23 cellular contexts compared by ENCODE assay signal in genomic region chr6:144602523-144603180, GRCh38.
DNase-seq lines count a peak whose midpoint lies in the region; ATAC-seq, FAIRE-seq and TF ChIP-seq lines count a peak whose summit lies in the region.
"Had no signal": no experiment of that assay in that cellular context is flagged by ENCODE, and none has a peak within 500 bp of the region (broad histone marks: within the 10 kb centered on the region; RNA-seq: fewer than 3 reads in every experiment).

No MANE protein-coding gene starts in this region.

- H3K4me1 Mint-ChIP-seq in T-helper 17 cell (peaks cover 34% of the 10 kb centered on the region), astrocyte (ENCODE audit: low read depth, unreplicated experiment) (no peaks in the 10 kb centered on the region)
- peaks cover 70% of the 10 kb centered on the region for H3K4me1 Mint-ChIP-seq in stimulated activated naive CD8-positive, alpha-beta T cell treated with anti-CD3 and anti-CD28 coated beads, Interleukin-15, Interleukin-2, amounts not matched to agents 100 ng/mL and 50 ng/mL, for 24 hours (ENCODE audit: low read depth)

- no peak overlapping the region for H3K4me3 ChIP-seq in astrocyte (ENCODE audit: insufficient read depth, low read depth, low read length)
- H3K4me3 ChIP-seq: heart left ventricle had no signal

- H4K20me1 ChIP-seq in astrocyte (ENCODE audit: insufficient read depth, low read length), result no peaks in the 10 kb centered on the region

- H3K9me3 ChIP-seq in T-helper 17 cell (ENCODE audit: control insufficient read depth, low read length, poor library complexity, severe bottlenecking) (no peaks in the 10 kb centered on the region), astrocyte (ENCODE audit: insufficient read depth, low read depth, low read length) (peaks cover 3% of the 10 kb centered on the region)

- H3K4me2 ChIP-seq in astrocyte (ENCODE audit: low read length), result no peak overlapping the region

- DNase-seq in stimulated activated CD4-positive, alpha-beta T cell treated with anti-CD3 and anti-CD28 coated beads, Interleukin-1b, Interleukin-23, amount 100 ng/mL, for 48 hours, result peak; percentile 4
- DNase-seq in stimulated activated CD4-positive, alpha-beta T cell treated with anti-CD3 and anti-CD28 coated beads, Interleukin-4, amount 100 ng/mL, for 1 hour, result no peak
- DNase-seq in T-helper 17 cell, result no peak
- DNase-seq in astrocyte (ENCODE audit: low read depth), result peak; percentile 35
- no peak for DNase-seq in medulla oblongata (ENCODE audit: extremely low spot score)
- no peak for DNase-seq in HTR-8/SVneo (ENCODE audit: insufficient read length, low spot score)
- DNase-seq: activated effector memory CD4-positive, alpha-beta T cell treated with anti-CD3 and anti-CD28 coated beads, Interleukin-2, amount 50 U/mL, for 16 hours; H9; heart left ventricle; Karpas-422; NCI-H1048; NCI-H1930; NCI-H2227 treated with DMSO at 0.1 percent for 48 hours; NCI-H774; nucleus accumbens; Right ventricle myocardium superior; small intestine had no signal

- no peak for FAIRE-seq in astrocyte (lab: Jason Lieb, UNC)
- no peak for FAIRE-seq in HTR-8/SVneo (lab: Jason Lieb, UNC)
- FAIRE-seq: endothelial cell of umbilical vein, GM12892, small intestine had no signal

- H3K27ac Mint-ChIP-seq in T-helper 17 cell, result no peak overlapping the region
- H3K27ac Mint-ChIP-seq in astrocyte (ENCODE audit: unreplicated experiment), result no peak overlapping the region
- peak overlapping the region; percentile 56 for H3K27ac Mint-ChIP-seq in stimulated activated naive CD8-positive, alpha-beta T cell treated with anti-CD3 and anti-CD28 coated beads, Interleukin-15, Interleukin-2, amounts not matched to agents 100 ng/mL and 50 ng/mL, for 24 hours
- H3K27ac Mint-ChIP-seq: brain; dendritic cell treated with granulocyte-macrophage colony-stimulating factor and Interleukin-4, amounts not matched to agents 40 ng/mL and 50 ng/mL, for 4 days had no signal

- ATAC-seq in T-helper 17 cell (peak; percentile 66), esophagus mucosa (no peak)
- ATAC-seq: heart left ventricle had no signal

- no peaks in the 10 kb centered on the region for H3K4me1 ChIP-seq in astrocyte (ENCODE audit: insufficient read depth, low read length)

- H3K9me3 Mint-ChIP-seq in astrocyte (ENCODE audit: unreplicated experiment), result peaks cover 2% of the 10 kb centered on the region
- peaks cover 13% of the 10 kb centered on the region for H3K9me3 Mint-ChIP-seq in stimulated activated naive CD8-positive, alpha-beta T cell treated with anti-CD3 and anti-CD28 coated beads, Interleukin-15, Interleukin-2, amounts not matched to agents 100 ng/mL and 50 ng/mL, for 24 hours

- no peak overlapping the region for H3K4me3 Mint-ChIP-seq in T-helper 17 cell
- no peak overlapping the region for H3K4me3 Mint-ChIP-seq in astrocyte (ENCODE audit: unreplicated experiment)
- H3K4me3 Mint-ChIP-seq in stimulated activated naive CD8-positive, alpha-beta T cell treated with anti-CD3 and anti-CD28 coated beads, Interleukin-15, Interleukin-2, amounts not matched to agents 100 ng/mL and 50 ng/mL, for 24 hours, result no peak overlapping the region
- H3K4me3 Mint-ChIP-seq: brain; dendritic cell treated with granulocyte-macrophage colony-stimulating factor and Interleukin-4, amounts not matched to agents 40 ng/mL and 50 ng/mL, for 4 days; H9 had no signal

- H3K79me2 ChIP-seq in astrocyte (ENCODE audit: insufficient read depth, low read length), result no peaks in the 10 kb centered on the region

- no peaks in the 10 kb centered on the region for H3K27me3 ChIP-seq in astrocyte (ENCODE audit: insufficient read depth, low read length)
- H3K27me3 ChIP-seq: heart left ventricle had no signal

- no peak for TF ChIP-seq CTCF in astrocyte (IDR thresholded peaks at IDR 0.05; ENCODE audit: insufficient read depth, low read depth, low read length)

- H2AFZ ChIP-seq in astrocyte (ENCODE audit: low read depth, low read length), result no peak overlapping the region

- H3K27me3 Mint-ChIP-seq in T-helper 17 cell (no peaks in the 10 kb centered on the region), astrocyte (ENCODE audit: low read depth, unreplicated experiment) (no peaks in the 10 kb centered on the region)
- no peaks in the 10 kb centered on the region for H3K27me3 Mint-ChIP-seq in stimulated activated naive CD8-positive, alpha-beta T cell treated with anti-CD3 and anti-CD28 coated beads, Interleukin-15, Interleukin-2, amounts not matched to agents 100 ng/mL and 50 ng/mL, for 24 hours
- H3K27me3 Mint-ChIP-seq: brain; dendritic cell treated with granulocyte-macrophage colony-stimulating factor and Interleukin-4, amounts not matched to agents 40 ng/mL and 50 ng/mL, for 4 days had no signal

- H3K36me3 ChIP-seq in astrocyte (ENCODE audit: insufficient read depth, low read length), result no peaks in the 10 kb centered on the region

- H3K9ac ChIP-seq in astrocyte (ENCODE audit: low read length), result no peak overlapping the region

- H3K36me3 Mint-ChIP-seq in T-helper 17 cell (ENCODE audit: low read depth) (no peaks in the 10 kb centered on the region), astrocyte (ENCODE audit: low read depth, unreplicated experiment) (peaks cover 6% of the 10 kb centered on the region)
- H3K36me3 Mint-ChIP-seq in stimulated activated naive CD8-positive, alpha-beta T cell treated with anti-CD3 and anti-CD28 coated beads, Interleukin-15, Interleukin-2, amounts not matched to agents 100 ng/mL and 50 ng/mL, for 24 hours (ENCODE audit: low read depth), result peaks cover 22% of the 10 kb centered on the region

- no peak overlapping the region for H3K27ac ChIP-seq in astrocyte (ENCODE audit: low read depth, low read length)
- H3K27ac ChIP-seq: heart left ventricle had no signal

Comparison
In these comparisons a context has a peak if more than half of its experiments do, and no peak if none do; other contexts are left out.
1. DNase-seq: peak in stimulated activated CD4-positive, alpha-beta T cell treated with anti-CD3 and anti-CD28 coated beads, Interleukin-1b, Interleukin-23, amount 100 ng/mL, for 48 hours (single experiment) and astrocyte (single experiment); none in stimulated activated CD4-positive, alpha-beta T cell treated with anti-CD3 and anti-CD28 coated beads, Interleukin-4, amount 100 ng/mL, for 1 hour (single experiment), T-helper 17 cell (0 of 3), medulla oblongata (single experiment) and HTR-8/SVneo (single experiment).